In genomic region chr2:241843321-241844065, GRCh38 we compare ENCODE assay signal across 10 cellular contexts. TPM values are rescaled to one million over a fixed set of nuclear protein-coding genes. Genes with fewer than 3 reads are reported as not detected.
DNase-seq lines count a peak whose midpoint lies in the region; ATAC-seq and TF ChIP-seq lines count a peak whose summit lies in the region.
"Had no signal": no experiment of that assay in that cellular context is flagged by ENCODE, and none has a peak within 500 bp of the region (broad histone marks: within the 10 kb centered on the region; RNA-seq: fewer than 3 reads in every experiment).

No MANE protein-coding gene starts in this region.

- peak overlapping the region; percentile 25 to 35 for H3K4me3 ChIP-seq in prostate gland

- no peaks in the 10 kb centered on the region for H3K36me3 ChIP-seq in prostate gland

- TF ChIP-seq POLR2A in prostate gland (IDR thresholded peaks at IDR 0.05), result no peak

- H3K4me1 Mint-ChIP-seq in effector memory CD8-positive, alpha-beta T cell (ENCODE audit: low read depth in 2 of 2), result peaks cover 36 to 38% of the 10 kb centered on the region in 2 donors

- WGBS in prostate gland, result 77% methylated on average over 35 of the region's 52 CpGs

- DNase-seq in GM03348 (ENCODE audit: low spot score), result peak; percentile 10
- DNase-seq in effector memory CD8-positive, alpha-beta T cell, result no peak
- no peak for DNase-seq in prostate gland (ENCODE audit: low spot score)
- DNase-seq in middle frontal gyrus (ENCODE audit: extremely low spot score, low spot score), result no peak
- no peak for DNase-seq in NCI-H2171 treated with DMSO at 0.1 percent for 48 hours (lab: John Stamatoyannopoulos, UW)

- H3K36me3 Mint-ChIP-seq in effector memory CD8-positive, alpha-beta T cell (ENCODE audit: insufficient read depth), result peaks cover 19% of the 10 kb centered on the region

- intact Hi-C loops in prostate gland (cut with DNase I), result no loop called here

- ATAC-seq in HG03135 (IDR thresholded peaks at IDR 0.05; ENCODE audit: unreplicated experiment) (peak; percentile 14), HG02981 (IDR thresholded peaks at IDR 0.05; ENCODE audit: unreplicated experiment) (no peak), GM19328 (IDR thresholded peaks at IDR 0.05; ENCODE audit: unreplicated experiment) (no peak)
- peak; percentile 11 for ATAC-seq in effector memory CD8-positive, alpha-beta T cell (replicated peaks)

- TF ChIP-seq CTCF in prostate gland (IDR thresholded peaks at IDR 0.05), result no peak

- no peaks in the 10 kb centered on the region for H3K27me3 ChIP-seq in prostate gland (replicated peaks; ENCODE audit: insufficient read depth)

- no peaks in the 10 kb centered on the region for H3K4me1 ChIP-seq in prostate gland (replicated peaks)

- H3K27me3 Mint-ChIP-seq in effector memory CD8-positive, alpha-beta T cell, result no peaks in the 10 kb centered on the region

- H3K27ac ChIP-seq in prostate gland, result peak overlapping the region; percentile 36 to 45

- H3K4me3 Mint-ChIP-seq in effector memory CD8-positive, alpha-beta T cell, result peak overlapping the region; percentile 82 to 94

- no peaks in the 10 kb centered on the region for H3K9me3 Mint-ChIP-seq in effector memory CD8-positive, alpha-beta T cell

- no peaks in the 10 kb centered on the region for H3K9me3 ChIP-seq in prostate gland

- peak overlapping the region; percentile 92 to 95 for H3K27ac Mint-ChIP-seq in effector memory CD8-positive, alpha-beta T cell

RNA-seq across cellular contexts. Expression of gene PDCD1, which starts 15.2 kb away (rescaled TPM):
- total RNA-seq in prostate gland, result under 1 TPM; 0.27 to 0.80 TPM
- total RNA-seq: fibroblast of villous mesenchyme had no signal

RNA-seq across cellular contexts. Expression of gene RTP5, which starts 26.0 kb away (rescaled TPM):
- under 1 TPM; 0.14 to 0.28 TPM for total RNA-seq in prostate gland
- total RNA-seq: fibroblast of villous mesenchyme, renal cortical epithelial cell had no signal

RNA-seq across cellular contexts. Expression of gene NEU4, which starts 34.5 kb away (rescaled TPM):
- under 1 TPM in 1 of 2 donors, not detected in 1; 0.62 TPM for total RNA-seq in prostate gland
- total RNA-seq: fibroblast of villous mesenchyme had no signal

Comparison
In these comparisons a context has a peak if more than half of its experiments do, and no peak if none do; other contexts are left out.
1. ATAC-seq: peak in HG03135 (single experiment) and effector memory CD8-positive, alpha-beta T cell (single experiment); none in HG02981 (single experiment) and GM19328 (single experiment).